8 cellular contexts compared by ENCODE assay signal in the genomic region with DNA sequence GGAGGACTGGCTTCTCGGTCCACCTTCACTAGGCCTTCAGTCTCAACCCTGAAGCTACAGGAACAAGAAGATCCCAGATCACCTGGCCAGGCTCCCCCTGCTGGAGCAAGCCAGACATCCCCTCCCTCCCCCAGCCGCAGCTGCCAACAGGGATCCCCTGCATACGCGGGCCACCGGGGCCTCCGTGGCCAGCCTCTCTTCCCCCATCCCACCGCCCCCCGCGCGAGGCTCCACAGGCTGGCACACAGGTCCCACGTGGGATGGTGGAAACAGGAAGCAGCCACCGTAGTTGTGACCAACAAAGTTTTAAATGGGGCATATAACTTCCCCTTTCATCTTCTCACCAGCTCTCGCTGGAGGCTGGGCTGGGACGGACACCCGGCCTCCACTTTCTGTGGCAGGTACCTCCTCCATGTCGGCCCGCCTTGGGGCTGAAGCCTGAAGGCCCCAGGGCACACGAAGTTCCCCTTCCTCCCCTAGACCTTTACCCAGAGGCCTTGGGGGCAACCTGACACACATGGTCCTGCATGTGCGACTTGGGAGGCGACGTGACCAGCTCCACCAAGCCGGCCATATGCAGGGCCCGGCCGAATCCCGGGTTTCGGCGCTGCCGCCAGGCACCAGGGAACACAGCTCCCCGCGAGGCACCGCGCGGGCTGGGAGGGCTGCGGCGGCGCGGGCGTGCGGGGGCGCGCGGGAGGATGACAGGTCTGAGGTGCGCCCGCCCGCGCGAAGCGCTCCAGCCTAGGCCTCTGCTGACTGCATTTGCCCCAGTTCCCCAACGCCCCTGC. TPM values are rescaled to one million over a fixed set of nuclear protein-coding genes. Genes with fewer than 3 reads are reported as not detected.
DNase-seq lines count a peak whose midpoint lies in the region; ATAC-seq and TF ChIP-seq lines count a peak whose summit lies in the region.

No MANE protein-coding gene starts in this region.

- H3K27ac ChIP-seq in HUES48 (ENCODE audit: low read depth, low read length) (no peak overlapping the region), subcutaneous abdominal adipose tissue (ENCODE audit: low read depth, low read length) (peak overlapping the region; percentile 98)

- H3K4me3 ChIP-seq in Caco-2 (ENCODE audit: low read depth, low read length) (peak overlapping the region; percentile 64), HUES48 (ENCODE audit: low read depth, low read length) (peak overlapping the region; percentile 84), epithelial cell of proximal tubule (ENCODE audit: low read depth, low read length) (peak overlapping the region; percentile 82), subcutaneous abdominal adipose tissue (ENCODE audit: low read depth in 1 of 5, low read length in 5 of 5) (peak overlapping the region; percentile 61 to 83 (median 77))

- no TSS peak for BruUV-seq in Caco-2 (replicated peaks; lab: Mats Ljungman, UMichigan)

- no peaks in the 10 kb centered on the region for H3K27me3 ChIP-seq in Caco-2 (replicated peaks; ENCODE audit: control insufficient read depth, insufficient read depth, low read length)
- peaks cover 32% of the 10 kb centered on the region for H3K27me3 ChIP-seq in HUES48 (ENCODE audit: control insufficient read depth, insufficient read depth, low read length)
- no peaks in the 10 kb centered on the region for H3K27me3 ChIP-seq in subcutaneous abdominal adipose tissue (ENCODE audit: control insufficient read depth in 5 of 5, insufficient read depth in 4 of 5, low read length in 5 of 5)

- H3K9me3 ChIP-seq in Caco-2 (no peaks in the 10 kb centered on the region), HUES48 (ENCODE audit: control insufficient read depth, insufficient read depth, low read length) (no peaks in the 10 kb centered on the region), subcutaneous abdominal adipose tissue (ENCODE audit: control insufficient read depth in 5 of 5, low read length in 5 of 5) (no peaks in the 10 kb centered on the region)

- ATAC-seq in naive B cell (ENCODE audit: low read depth in 2 of 2), result peak; percentile 57 to 58
- ATAC-seq in HG03159 (IDR thresholded peaks at IDR 0.05; ENCODE audit: unreplicated experiment), result no peak

- peak overlapping the region; percentile 84 for H3K4me3 Mint-ChIP-seq in Caco-2 (ENCODE audit: unreplicated experiment)
- H3K4me3 Mint-ChIP-seq in naive B cell, result peak overlapping the region; percentile 79 to 96 (median 92)

- H3K9me3 Mint-ChIP-seq in Caco-2 (ENCODE audit: unreplicated experiment) (no peaks in the 10 kb centered on the region), naive B cell (no peaks in the 10 kb centered on the region)

- H3K27ac Mint-ChIP-seq in Caco-2 (ENCODE audit: unreplicated experiment) (peak overlapping the region; percentile 86), naive B cell (peak overlapping the region; percentile 91 to 99 (median 98))

- CTCF ChIA-PET in Caco-2 (lab: Charles Lee), result interaction anchor here (0.6 to 3.5 kb wide), 25 partner anchors 9 to 128 kb away, joined by 3 to 68 read pairs (median 5); a partner anchor contains a TSS

- H3K36me3 ChIP-seq in Caco-2 (ENCODE audit: control insufficient read depth, insufficient read depth, low read length), result peaks cover 1% of the 10 kb centered on the region; the same call in 1 of the 2 replicates
- no peaks in the 10 kb centered on the region for H3K36me3 ChIP-seq in HUES48 (ENCODE audit: control insufficient read depth, insufficient read depth, low read length)
- no peaks in the 10 kb centered on the region for H3K36me3 ChIP-seq in subcutaneous abdominal adipose tissue (ENCODE audit: control insufficient read depth in 5 of 5, insufficient read depth in 5 of 5, low read length in 5 of 5)

- peak; percentile 90 to 91 for DNase-seq in Caco-2
- peak; percentile 77 for DNase-seq in OCI-M1 (lab: John Stamatoyannopoulos, UW)
- DNase-seq in activated T-cell treated with anti-CD3 and anti-CD28 coated beads for 48 hours (ENCODE audit: low read depth), result peak; percentile 70
- DNase-seq in epithelial cell of proximal tubule (ENCODE audit: low read depth), result no peak
- peak; percentile 93 for DNase-seq in naive B cell

- no peaks in the 10 kb centered on the region for H3K27me3 Mint-ChIP-seq in Caco-2 (ENCODE audit: insufficient read depth, unreplicated experiment)
- H3K27me3 Mint-ChIP-seq in naive B cell, result no peaks in the 10 kb centered on the region

- H3K9ac ChIP-seq in HUES48 (ENCODE audit: low read depth, low read length), result 0 out of 2 replicates have a peak overlapping the region, but pooled peaks have one; percentile 7
- peak overlapping the region; percentile 71 to 86 (median 80) for H3K9ac ChIP-seq in subcutaneous abdominal adipose tissue (ENCODE audit: low read length in 5 of 5)

- intact Hi-C loops in Caco-2 (cut with micrococcal nuclease; ENCODE audit: unreplicated experiment), result loop anchor here (1.0 kb wide), 2 partner anchors 17 to 30 kb away; no protein-coding TSS in a partner anchor

- TF ChIP-seq CTCF in Caco-2 (IDR thresholded peaks at IDR 0.05; ENCODE audit: insufficient read depth in 1 of 2, low read depth in 1 of 2, low read length in 1 of 2, severe bottlenecking in 1 of 2, unreplicated experiment in 1 of 2), result peak; percentile 84
- TF ChIP-seq CTCF in epithelial cell of proximal tubule (conservative IDR thresholded peaks at IDR 0.05; ENCODE audit: low read depth, low read length), result peak; percentile 68

- POLR2A ChIA-PET in Caco-2 (lab: Charles Lee), result interaction anchor here (0.6 to 2.9 kb wide), 11 partner anchors 9 to 193 kb away, joined by 3 to 25 read pairs (median 3); no protein-coding TSS in a partner anchor

- peaks cover 47% of the 10 kb centered on the region for H3K4me1 Mint-ChIP-seq in Caco-2 (ENCODE audit: low read depth, unreplicated experiment)
- peaks cover 76 to 85% (median 84%) of the 10 kb centered on the region in 3 donors for H3K4me1 Mint-ChIP-seq in naive B cell

- H3K4me1 ChIP-seq in Caco-2 (peaks cover 66% of the 10 kb centered on the region), HUES48 (ENCODE audit: control insufficient read depth, insufficient read depth, low read length) (peaks cover 14% of the 10 kb centered on the region), subcutaneous abdominal adipose tissue (ENCODE audit: control insufficient read depth in 5 of 5, insufficient read depth in 5 of 5, low read length in 5 of 5) (peaks cover 45 to 87% (median 82%) of the 10 kb centered on the region in 5 donors)

- H3K36me3 Mint-ChIP-seq in Caco-2 (ENCODE audit: insufficient read depth, unreplicated experiment) (peaks cover 46% of the 10 kb centered on the region), naive B cell (no peaks in the 10 kb centered on the region)

RNA-seq across cellular contexts. Expression of a gene that starts 44.4 kb away (rescaled TPM):
- total RNA-seq in Caco-2 (2022) (33.2 and 38.8 TPM in 2 replicates), epithelial cell of proximal tubule (22.9 and 23.6 TPM in 2 replicates)
- 10 to 100 TPM; 10.6 to 19.7 (median 15.4) TPM for polyA plus RNA-seq in naive B cell (ENCODE audit: low read depth in 6 of 6)
